8 cellular contexts compared by ENCODE assay signal in genomic region chr12:92145731-92146496, GRCh38. TPM values are rescaled to one million over a fixed set of nuclear protein-coding genes. Genes with fewer than 3 reads are reported as not detected.
DNase-seq lines count a peak whose midpoint lies in the region; ATAC-seq, FAIRE-seq and TF ChIP-seq lines count a peak whose summit lies in the region.

A gene with protein sequence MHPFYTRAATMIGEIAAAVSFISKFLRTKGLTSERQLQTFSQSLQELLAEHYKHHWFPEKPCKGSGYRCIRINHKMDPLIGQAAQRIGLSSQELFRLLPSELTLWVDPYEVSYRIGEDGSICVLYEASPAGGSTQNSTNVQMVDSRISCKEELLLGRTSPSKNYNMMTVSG (minus strand): TSS chr12:92145846. CDS start chr12:92145535, 311 bp downstream.

- H3K9me3 ChIP-seq in AG04450 (ENCODE audit: control insufficient read depth, insufficient read depth, low read length) (no peaks in the 10 kb centered on the region; the same call in 1 of the 2 replicates), small intestine (ENCODE audit: control insufficient read depth, low read depth) (no peaks in the 10 kb centered on the region)

- H3K4me1 Mint-ChIP-seq in WTC11: peaks cover 56% of the 10 kb centered on the region

- H3K27ac Mint-ChIP-seq in WTC11: peak within 1 kb of the TSS; percentile 100

- peak; percentile 76 for ATAC-seq in GM18909 (IDR thresholded peaks at IDR 0.05; ENCODE audit: poor library complexity, unreplicated experiment)
- peak; percentile 73 for ATAC-seq in HG03175 (IDR thresholded peaks at IDR 0.05; ENCODE audit: unreplicated experiment)
- ATAC-seq in WTC11: peak; percentile 89

- no peaks in the 10 kb centered on the region for H3K4me1 ChIP-seq in small intestine (ENCODE audit: control insufficient read depth in 2 of 2, insufficient read depth in 1 of 2, low read depth in 1 of 2, low read length in 1 of 2)

- H3K27me3 Mint-ChIP-seq in WTC11 (ENCODE audit: low read depth): no peaks in the 10 kb centered on the region

- H3K4me3 Mint-ChIP-seq in WTC11: peak within 1 kb of the TSS; percentile 99

- TF ChIP-seq CTCF in AG04450 (IDR thresholded peaks at IDR 0.05; ENCODE audit: low read depth, low read length) (no peak), WTC11 (IDR thresholded peaks at IDR 0.05) (no peak), cardiac fibroblast (IDR thresholded peaks at IDR 0.05; ENCODE audit: low read depth, low read length) (no peak)

- CTCF ChIA-PET in AG04450 (lab: Charles Lee) (interaction anchor here (0.6 to 5.5 kb wide), 16 partner anchors 9 to 764 kb away, joined by 3 to 57 read pairs (median 5); no protein-coding TSS in a partner anchor), WTC11 (lab: Charles Lee) (interaction anchor here (0.9 to 3.7 kb wide), 8 partner anchors 9 to 764 kb away, joined by 3 to 50 read pairs (median 4); no protein-coding TSS in a partner anchor)

- peak within 1 kb of the TSS; percentile 98 for H3K4me3 ChIP-seq in AG04450 (ENCODE audit: low read depth, low read length)
- peak within 1 kb of the TSS; percentile 94 to 98 for H3K4me3 ChIP-seq in cardiac fibroblast (replicated peaks in 1 of 2; ENCODE audit: low read depth in 2 of 2, low read length in 2 of 2)
- H3K4me3 ChIP-seq in small intestine (ENCODE audit: low read depth in 1 of 2, low read length in 2 of 2): peak within 1 kb of the TSS; percentile 77 to 100

- POLR2A ChIA-PET in AG04450 (lab: Yijun Ruan, JAX) (interaction anchor here (0.6 to 3.4 kb wide), 75 partner anchors 9 to 767 kb away, joined by 3 to 55 read pairs (median 4); no protein-coding TSS in a partner anchor), WTC11 (lab: Charles Lee) (interaction anchor here (0.6 to 3.5 kb wide), 36 partner anchors 10 to 1293 kb away, joined by 3 to 67 read pairs (median 4); no protein-coding TSS in a partner anchor)

- 0% methylated on average over 61 of the region's 61 CpGs for WGBS in small intestine, 3 donors

- H3K36me3 Mint-ChIP-seq in WTC11: peaks cover 25% of the 10 kb centered on the region

- H3K27me3 ChIP-seq in AG04450 (ENCODE audit: control insufficient read depth, insufficient read depth, low read length) (no peaks in the 10 kb centered on the region), small intestine (ENCODE audit: control insufficient read depth in 2 of 2, insufficient read depth in 2 of 2, low read length in 2 of 2) (no peaks in the 10 kb centered on the region)

- peaks cover 0 to 4% of the 10 kb centered on the region in 2 donors for H3K36me3 ChIP-seq in small intestine (ENCODE audit: control insufficient read depth in 2 of 2, insufficient read depth in 2 of 2, low read length in 2 of 2)

- no peaks in the 10 kb centered on the region for H3K9me3 Mint-ChIP-seq in WTC11

- H3K27ac ChIP-seq in AG04450 (ENCODE audit: low read depth, low read length) (peak within 1 kb of the TSS; percentile 95), small intestine (ENCODE audit: low read depth in 1 of 2, low read length in 1 of 2) (peak within 1 kb of the TSS; percentile 92 to 99)

- DNase-seq in AG04450 (ENCODE audit: low read depth, low spot score) (peak; percentile 100), NCI-H226 (peak; percentile 98), WTC11 (ENCODE audit: low spot score) (peak; percentile 98), cardiac fibroblast (ENCODE audit: low read depth in 2 of 2) (peak; percentile 100), iPS-NIHi11 (ENCODE audit: low spot score) (peak; percentile 94), small intestine (peak; percentile 100)

- FAIRE-seq in small intestine (lab: Jason Lieb, UNC): no peak

TF ChIP-seq in WTC11, 78 proteins besides CTCF, POLR2A, EP300 and RAD21 (continues in another document):
- TF ChIP-seq USF2 (CRISPR knock-in tag; IDR thresholded peaks at IDR 0.05): peak; percentile 56; the same call in 1 of the 2 replicates
- no peak for TF ChIP-seq CBFB (CRISPR knock-in tag; IDR thresholded peaks at IDR 0.05; ENCODE audit: low read depth)
- TF ChIP-seq ATF3 (CRISPR knock-in tag; conservative IDR thresholded peaks at IDR 0.05): no peak
- TF ChIP-seq ZNF671 (CRISPR knock-in tag; IDR thresholded peaks at IDR 0.05): no peak
- TF ChIP-seq ZNF416 (CRISPR knock-in tag; IDR thresholded peaks at IDR 0.05): no peak
- 0 out of 2 replicates have a peak, but pooled peaks have one; percentile 54 for TF ChIP-seq ZNF121 (CRISPR knock-in tag; IDR thresholded peaks at IDR 0.05)
- TF ChIP-seq PRDM15 (CRISPR knock-in tag; IDR thresholded peaks at IDR 0.05): no peak
- no peak for TF ChIP-seq OVOL2 (CRISPR knock-in tag; IDR thresholded peaks at IDR 0.05; ENCODE audit: borderline replicate concordance)
- no peak for TF ChIP-seq IRF2 (CRISPR knock-in tag; IDR thresholded peaks at IDR 0.05; ENCODE audit: borderline replicate concordance, low read depth)
- TF ChIP-seq, protein P1, sequence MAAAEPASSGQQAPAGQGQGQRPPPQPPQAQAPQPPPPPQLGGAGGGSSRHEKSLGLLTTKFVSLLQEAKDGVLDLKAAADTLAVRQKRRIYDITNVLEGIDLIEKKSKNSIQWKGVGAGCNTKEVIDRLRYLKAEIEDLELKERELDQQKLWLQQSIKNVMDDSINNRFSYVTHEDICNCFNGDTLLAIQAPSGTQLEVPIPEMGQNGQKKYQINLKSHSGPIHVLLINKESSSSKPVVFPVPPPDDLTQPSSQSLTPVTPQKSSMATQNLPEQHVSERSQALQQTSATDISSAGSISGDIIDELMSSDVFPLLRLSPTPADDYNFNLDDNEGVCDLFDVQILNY (CRISPR knock-in tag; IDR thresholded peaks at IDR 0.05): 0 out of 2 replicates have a peak, but pooled peaks have one; percentile 33
- no peak for TF ChIP-seq ZNF317 (CRISPR knock-in tag; IDR thresholded peaks at IDR 0.05; ENCODE audit: borderline replicate concordance, low read depth)
- no peak for TF ChIP-seq TCF7 (CRISPR knock-in tag; IDR thresholded peaks at IDR 0.05; ENCODE audit: low read depth)

RNA-seq across cellular contexts. Expression of the gene that starts here (rescaled TPM):
- polyA plus RNA-seq in AG04450 (2011; rRNA removed): 88.8 and 89.7 TPM in 2 replicates
- 98.1 and 123 TPM in 2 replicates for polyA minus RNA-seq in AG04450 (2011; rRNA and poly(A)+ RNA removed)
- total RNA-seq in WTC11 (2021): 26.7 to 32.0 TPM (median 31.2 TPM) in 3 replicates
- 10 to 100 TPM; 38.8 to 61.1 (median 51.1) TPM for polyA plus RNA-seq in small intestine

Comparison
In these comparisons a context has a peak if more than half of its experiments do, and no peak if none do; other contexts are left out.
1. Peak in every context shown above with its lines: DNase-seq, ATAC-seq, H3K4me3 ChIP-seq and H3K27ac ChIP-seq.